ENCODE assay signal across 8 cellular contexts in the genomic region with DNA sequence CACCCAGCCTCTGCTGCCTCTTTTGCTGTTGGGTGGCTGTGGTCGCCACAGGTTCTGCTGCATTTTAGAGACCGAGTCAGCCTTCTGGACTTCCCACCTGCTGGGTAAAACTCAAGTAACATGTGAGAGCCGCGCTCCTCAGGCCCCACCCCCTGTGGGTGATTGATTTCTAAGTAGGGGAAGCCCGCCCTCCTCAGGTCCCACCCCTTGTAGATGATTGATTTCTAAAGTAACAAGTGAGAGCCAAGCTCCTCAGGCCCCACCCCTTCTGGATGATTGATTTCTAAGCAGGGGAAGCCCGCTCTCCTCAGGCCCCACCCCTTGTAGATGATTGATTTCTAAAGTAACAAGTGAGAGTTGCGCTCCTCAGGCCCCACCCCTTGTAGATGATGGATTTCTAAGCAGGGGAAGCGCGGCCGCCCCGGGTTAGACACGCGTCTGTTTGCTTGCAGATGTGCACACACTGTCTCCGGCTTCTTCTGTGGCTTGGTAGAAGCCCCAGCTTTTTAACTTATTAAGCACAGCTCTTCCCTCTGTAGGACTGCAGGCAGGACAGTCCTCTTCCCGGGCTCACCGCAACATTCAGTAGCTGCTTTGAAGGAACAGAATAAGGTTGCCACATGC.
DNase-seq lines count a peak whose midpoint lies in the region; ATAC-seq and TF ChIP-seq lines count a peak whose summit lies in the region.

No MANE protein-coding gene starts in this region.

- H3K4me1 Mint-ChIP-seq in activated T-cell treated with anti-CD3 and anti-CD28 coated beads, Interleukin-2, amount 50 U/mL, for 72 hours (ENCODE audit: low read depth): peaks cover 34% of the 10 kb centered on the region
- peaks cover 8 to 35% (median 23%) of the 10 kb centered on the region in 7 donors for H3K4me1 Mint-ChIP-seq in naive thymus-derived CD4-positive, alpha-beta T cell
- H3K4me1 Mint-ChIP-seq in stimulated activated memory B cell treated with anti-CD40 and anti-IgM and Interleukin-4, amounts not matched to agents 10 μg/mL and 1 μg/mL and 100 μg/mL, for 72 hours: peaks cover 41% of the 10 kb centered on the region

- H4K20me1 ChIP-seq in fibroblast of lung (ENCODE audit: control insufficient read depth, extremely low read depth, insufficient read depth, low read length): no peaks in the 10 kb centered on the region

- H3K27me3 ChIP-seq in fibroblast of lung (ENCODE audit: control insufficient read depth, insufficient read depth, low read length): peaks cover 2% of the 10 kb centered on the region
- H3K27me3 ChIP-seq in naive thymus-derived CD4-positive, alpha-beta T cell (ENCODE audit: control insufficient read depth in 2 of 2, insufficient read depth in 2 of 2, low read length in 2 of 2): no peaks in the 10 kb centered on the region

- peak overlapping the region in 2 of 4 experiments; percentile 30 to 35 for H3K4me3 ChIP-seq in fibroblast of lung (replicated peaks in 1 of 4; ENCODE audit: control extremely low read depth in 1 of 4, insufficient read depth in 1 of 4, low read depth in 3 of 4, low read length in 4 of 4)
- peak overlapping the region; percentile 70 for H3K4me3 ChIP-seq in naive thymus-derived CD4-positive, alpha-beta T cell (ENCODE audit: low read length)

- no peaks in the 10 kb centered on the region for H3K9me3 ChIP-seq in fibroblast of lung (ENCODE audit: control insufficient read depth, insufficient read depth, low read depth, low read length)
- no peaks in the 10 kb centered on the region for H3K9me3 ChIP-seq in naive thymus-derived CD4-positive, alpha-beta T cell (ENCODE audit: control insufficient read depth in 2 of 3, low read length in 3 of 3)

- no peaks in the 10 kb centered on the region for H3K4me1 ChIP-seq in fibroblast of lung (ENCODE audit: control insufficient read depth, extremely low read depth, insufficient read depth, low read length)
- H3K4me1 ChIP-seq in naive thymus-derived CD4-positive, alpha-beta T cell (ENCODE audit: control insufficient read depth in 2 of 2, insufficient read depth in 2 of 2, low read length in 2 of 2): peaks cover 6 to 9% of the 10 kb centered on the region in 2 donors

- peak; percentile 98 for ATAC-seq in GM21528 (IDR thresholded peaks at IDR 0.05; ENCODE audit: low FRiP score, unreplicated experiment)
- peak; percentile 97 for ATAC-seq in activated T-cell treated with anti-CD3 and anti-CD28 coated beads, Interleukin-2, amount 50 U/mL, for 72 hours (replicated peaks in 1 of 2)
- ATAC-seq in naive thymus-derived CD4-positive, alpha-beta T cell: peak; percentile 99
- ATAC-seq in stimulated activated memory B cell treated with anti-CD40 and anti-IgM and Interleukin-4, amounts not matched to agents 10 μg/mL and 1 μg/mL and 100 μg/mL, for 72 hours: peak; percentile 99

- peak; percentile 99 for DNase-seq in DMS 273 treated with DMSO at 0.1 percent for 48 hours (lab: John Stamatoyannopoulos, UW)
- peak; percentile 83 for DNase-seq in HuH-7.5 (ENCODE audit: low spot score)
- DNase-seq in activated T-cell treated with anti-CD3 and anti-CD28 coated beads, Interleukin-2, amount 50 U/mL, for 72 hours: peak; percentile 88 to 94
- peak; percentile 86 to 94 for DNase-seq in fibroblast of lung (ENCODE audit: low read depth in 2 of 2)
- DNase-seq in naive thymus-derived CD4-positive, alpha-beta T cell: peak; percentile 59 to 98 (median 93)

- H3K27ac ChIP-seq in fibroblast of lung (ENCODE audit: insufficient read depth, low read length): no peak overlapping the region
- peak overlapping the region; percentile 78 for H3K27ac ChIP-seq in naive thymus-derived CD4-positive, alpha-beta T cell (ENCODE audit: low read depth, low read length)

- POLR2A ChIA-PET in naive thymus-derived CD4-positive, alpha-beta T cell (lab: Charles Lee): interaction anchor here (0.9 to 2.0 kb wide), 7 partner anchors 9 to 185 kb away, joined by 3 to 10 read pairs (median 4); partner anchors contain the start of gene LSG1

- intact Hi-C loops in naive thymus-derived CD4-positive, alpha-beta T cell (cut with micrococcal nuclease): loop anchor here (1.0 to 10.0 kb wide), 12 partner anchors 84 to 1436 kb away; partner anchors contain the start of genes FAM43A (in 2 of the 2), LSG1 (in 2 of the 2), ACAP2 (in 1 of the 2) and ATP13A3 (in 1 of the 2)

- H3K36me3 Mint-ChIP-seq in activated T-cell treated with anti-CD3 and anti-CD28 coated beads, Interleukin-2, amount 50 U/mL, for 72 hours (ENCODE audit: insufficient read depth in 2 of 2): no peaks in the 10 kb centered on the region
- no peaks in the 10 kb centered on the region for H3K36me3 Mint-ChIP-seq in naive thymus-derived CD4-positive, alpha-beta T cell
- H3K36me3 Mint-ChIP-seq in stimulated activated memory B cell treated with anti-CD40 and anti-IgM and Interleukin-4, amounts not matched to agents 10 μg/mL and 1 μg/mL and 100 μg/mL, for 72 hours: no peaks in the 10 kb centered on the region

- CTCF ChIA-PET in naive thymus-derived CD4-positive, alpha-beta T cell (lab: Charles Lee): interaction anchor here (0.8 kb wide), 1 partner anchor 97 kb away, joined by 5 read pairs; the partner anchor contains the start of gene LSG1

- peak overlapping the region; percentile 43 for H2AFZ ChIP-seq in fibroblast of lung (ENCODE audit: low read length)

- H3K4me2 ChIP-seq in fibroblast of lung (ENCODE audit: extremely low read depth, insufficient read depth, low read length): peak overlapping the region; percentile 11

- no peaks in the 10 kb centered on the region for H3K9me3 Mint-ChIP-seq in activated T-cell treated with anti-CD3 and anti-CD28 coated beads, Interleukin-2, amount 50 U/mL, for 72 hours
- no peaks in the 10 kb centered on the region for H3K9me3 Mint-ChIP-seq in naive thymus-derived CD4-positive, alpha-beta T cell
- H3K9me3 Mint-ChIP-seq in stimulated activated memory B cell treated with anti-CD40 and anti-IgM and Interleukin-4, amounts not matched to agents 10 μg/mL and 1 μg/mL and 100 μg/mL, for 72 hours: no peaks in the 10 kb centered on the region

- TF ChIP-seq CTCF in fibroblast of lung (conservative IDR thresholded peaks at IDR 0.05 in 1 of 2, IDR thresholded peaks at IDR 0.05 in 1 of 2; ENCODE audit: low read depth in 1 of 2, low read length in 2 of 2): no peak

- no peak overlapping the region for H3K9ac ChIP-seq in fibroblast of lung (ENCODE audit: insufficient read depth, low read length)

- peaks cover 17% of the 10 kb centered on the region for H3K27me3 Mint-ChIP-seq in activated T-cell treated with anti-CD3 and anti-CD28 coated beads, Interleukin-2, amount 50 U/mL, for 72 hours (ENCODE audit: low read depth)
- H3K27me3 Mint-ChIP-seq in naive thymus-derived CD4-positive, alpha-beta T cell: peaks cover 0 to 23% (median 7%) of the 10 kb centered on the region in 5 donors
- peaks cover 10% of the 10 kb centered on the region for H3K27me3 Mint-ChIP-seq in stimulated activated memory B cell treated with anti-CD40 and anti-IgM and Interleukin-4, amounts not matched to agents 10 μg/mL and 1 μg/mL and 100 μg/mL, for 72 hours

- no peaks in the 10 kb centered on the region for H3K36me3 ChIP-seq in fibroblast of lung (ENCODE audit: control insufficient read depth, insufficient read depth, low read length)
- H3K36me3 ChIP-seq in naive thymus-derived CD4-positive, alpha-beta T cell (ENCODE audit: control insufficient read depth in 2 of 3, insufficient read depth in 3 of 3, low read length in 3 of 3): no peaks in the 10 kb centered on the region

- peak overlapping the region; percentile 72 for H3K27ac Mint-ChIP-seq in activated T-cell treated with anti-CD3 and anti-CD28 coated beads, Interleukin-2, amount 50 U/mL, for 72 hours
- H3K27ac Mint-ChIP-seq in naive thymus-derived CD4-positive, alpha-beta T cell: peak overlapping the region; percentile 57 to 98 (median 94)
- peak overlapping the region; percentile 70 for H3K27ac Mint-ChIP-seq in stimulated activated memory B cell treated with anti-CD40 and anti-IgM and Interleukin-4, amounts not matched to agents 10 μg/mL and 1 μg/mL and 100 μg/mL, for 72 hours

- no peaks in the 10 kb centered on the region for H3K79me2 ChIP-seq in fibroblast of lung (ENCODE audit: control insufficient read depth, insufficient read depth, low read length)

- peak overlapping the region; percentile 84 to 95 for H3K4me3 Mint-ChIP-seq in activated T-cell treated with anti-CD3 and anti-CD28 coated beads, Interleukin-2, amount 50 U/mL, for 72 hours
- H3K4me3 Mint-ChIP-seq in naive thymus-derived CD4-positive, alpha-beta T cell: peak overlapping the region; percentile 77 to 95 (median 88)
- peak overlapping the region; percentile 84 for H3K4me3 Mint-ChIP-seq in stimulated activated memory B cell treated with anti-CD40 and anti-IgM and Interleukin-4, amounts not matched to agents 10 μg/mL and 1 μg/mL and 100 μg/mL, for 72 hours

TF ChIP-seq in PFSK-1, 5 proteins besides CTCF, POLR2A, EP300 and RAD21 (continues in another document):
- 0 out of 4 replicates have a peak, but pooled peaks of 1 of the 2 experiments have one; percentile 30 for TF ChIP-seq REST (IDR thresholded peaks at IDR 0.05; ENCODE audit: insufficient read depth in 1 of 2, low read depth in 2 of 2, low read length in 2 of 2)
- no peak for TF ChIP-seq FOXP2 (optimal IDR thresholded peaks at IDR 0.05; ENCODE audit: borderline replicate concordance, extremely low read depth, extremely low read length, insufficient read depth)
- TF ChIP-seq TAF1 (IDR thresholded peaks at IDR 0.05; ENCODE audit: borderline replicate concordance, insufficient read depth, low read length): peak; percentile 66; the same call in 1 of the 2 replicates
